Comparison of ENCODE assay signal across 8 cellular contexts in the genomic region with DNA sequence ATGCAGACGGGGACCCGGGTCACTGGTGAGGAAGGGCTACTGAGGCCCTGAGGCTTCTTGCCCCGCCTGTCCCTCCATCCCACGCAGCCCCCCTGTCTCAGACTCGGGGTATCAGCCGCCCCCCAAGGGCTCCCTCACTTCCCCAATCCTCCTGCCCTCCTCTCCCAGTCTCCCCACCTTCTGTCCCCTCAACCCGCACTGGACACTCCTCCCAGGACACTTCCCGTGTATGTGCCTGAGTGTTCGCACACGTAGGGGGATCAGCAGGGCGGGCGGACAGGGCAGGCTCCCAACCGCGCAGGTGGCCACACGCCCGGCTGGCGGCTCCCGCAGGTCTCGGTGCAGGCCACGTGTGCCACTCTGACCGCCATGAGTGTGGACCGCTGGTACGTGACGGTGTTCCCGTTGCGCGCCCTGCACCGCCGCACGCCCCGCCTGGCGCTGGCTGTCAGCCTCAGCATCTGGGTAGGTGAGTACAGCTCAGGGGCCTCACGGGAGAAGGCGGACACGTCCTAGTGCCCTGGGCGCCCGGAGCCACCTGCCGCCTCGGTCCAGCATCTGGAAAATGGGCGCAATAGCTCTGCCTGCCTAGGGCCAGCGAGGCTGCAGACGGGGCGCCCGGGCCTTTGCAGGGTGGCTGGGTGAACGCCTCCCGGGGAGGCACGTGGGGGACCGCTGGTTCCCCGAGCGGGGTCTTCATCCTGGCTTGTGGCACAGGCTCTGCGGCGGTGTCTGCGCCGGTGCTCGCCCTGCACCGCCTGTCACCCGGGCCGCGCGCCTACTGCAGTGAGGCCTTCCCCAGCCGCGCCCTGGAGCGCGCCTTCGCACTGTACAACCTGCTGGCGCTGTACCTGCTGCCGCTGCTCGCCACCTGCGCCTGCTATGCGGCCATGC. TPM values are rescaled to one million over a fixed set of nuclear protein-coding genes. Genes with fewer than 3 reads are reported as not detected.
DNase-seq lines count a peak whose midpoint lies in the region; ATAC-seq, FAIRE-seq and TF ChIP-seq lines count a peak whose summit lies in the region.

No MANE protein-coding gene starts in this region.

- no peak overlapping the region for H4K12ac ChIP-seq in trophoblast cell (ENCODE audit: low read depth, low read length)

- TF ChIP-seq CTCF in GM13977 (IDR thresholded peaks at IDR 0.05; ENCODE audit: extremely low read depth, insufficient read depth, missing control alignments): no peak
- TF ChIP-seq CTCF in D721Med (IDR thresholded peaks at IDR 0.05; ENCODE audit: insufficient read depth, missing control alignments): no peak

- H2AK5ac ChIP-seq in trophoblast cell (ENCODE audit: low read length): no peak overlapping the region

- no CpG with 5 or more reads among the region's 70 CpGs for WGBS in trophoblast cell (ENCODE audit: extremely low coverage, insufficient coverage, insufficient read length)

- no peak overlapping the region for H4K91ac ChIP-seq in trophoblast cell (ENCODE audit: low read depth, low read length)

- peaks cover 40% of the 10 kb centered on the region for H3K27me3 ChIP-seq in trophoblast cell (ENCODE audit: insufficient read depth, low read length)

- H3K14ac ChIP-seq in trophoblast cell (ENCODE audit: low read length): no peak overlapping the region

- H3K4me3 ChIP-seq in trophoblast cell (ENCODE audit: low read depth, low read length): no peak overlapping the region

- peak overlapping the region; percentile 54 for H3K4me2 ChIP-seq in trophoblast cell (ENCODE audit: low read length)

- H3K79me1 ChIP-seq in trophoblast cell (ENCODE audit: low read length): peaks cover 14% of the 10 kb centered on the region

- H3K18ac ChIP-seq in trophoblast cell (ENCODE audit: low read length): no peak overlapping the region

- peaks cover 18 to 30% of the 10 kb centered on the region in 2 experiments for H3K4me1 ChIP-seq in trophoblast cell (ENCODE audit: control insufficient read depth in 1 of 2, insufficient read depth in 2 of 2, low read length in 2 of 2)

- no peak overlapping the region for H2BK5ac ChIP-seq in trophoblast cell (ENCODE audit: low read depth, low read length, poor library complexity)

- no peak for FAIRE-seq in D721Med (lab: Jason Lieb, UNC)

- H2BK120ac ChIP-seq in trophoblast cell (ENCODE audit: insufficient read depth, low read length, poor library complexity): no peak overlapping the region

- H3K36me3 ChIP-seq in trophoblast cell (ENCODE audit: control insufficient read depth in 1 of 2, insufficient read depth in 2 of 2, low read length in 2 of 2): no peaks in the 10 kb centered on the region

- H2AFZ ChIP-seq in trophoblast cell (ENCODE audit: insufficient read depth, low read length, poor library complexity): no peak overlapping the region

- ATAC-seq in activated naive CD4-positive, alpha-beta T cell treated with anti-CD3 and anti-CD28 coated beads, Interleukin-2, amount 50 U/mL, for 72 hours: peak; percentile 31 to 51
- no peak for ATAC-seq in GM19467 (IDR thresholded peaks at IDR 0.05; ENCODE audit: unreplicated experiment)
- no peak for ATAC-seq in GM18873 (IDR thresholded peaks at IDR 0.05; ENCODE audit: low FRiP score, unreplicated experiment)

- H3K9me3 ChIP-seq in trophoblast cell (ENCODE audit: insufficient read depth, low read depth, low read length): peaks cover 13% of the 10 kb centered on the region

- H4K8ac ChIP-seq in trophoblast cell (ENCODE audit: low read depth, low read length): no peak overlapping the region

- no peak overlapping the region for H3K23ac ChIP-seq in trophoblast cell (ENCODE audit: low read length)

- no peaks in the 10 kb centered on the region for H3K9me3 Mint-ChIP-seq in activated naive CD4-positive, alpha-beta T cell treated with anti-CD3 and anti-CD28 coated beads, Interleukin-2, amount 50 U/mL, for 72 hours

- H3K27ac ChIP-seq in trophoblast cell (ENCODE audit: low read depth, low read length): no peak overlapping the region

- no peak overlapping the region for H2BK12ac ChIP-seq in trophoblast cell (ENCODE audit: low read length)

- no peak overlapping the region for H3K9ac ChIP-seq in trophoblast cell (ENCODE audit: low read length)

- in situ Hi-C loops in GM13977 (cut with MboI; ENCODE audit: low pct_unique_long_range_greater_than_20kb, low sequenced_read_pairs, unreplicated experiment): loop anchor here (5.0 to 10.0 kb wide), 2 partner anchors 55 to 63 kb away; a partner anchor contains a TSS

- peak; percentile 59 for DNase-seq in GM13977 (ENCODE audit: low spot score)
- DNase-seq in NCI-H345 treated with DMSO at 0.1 percent for 48 hours (lab: John Stamatoyannopoulos, UW; ENCODE audit: unreplicated experiment): peak; percentile 60
- peak in 1 of 2 donors; percentile 70 for DNase-seq in activated naive CD4-positive, alpha-beta T cell treated with anti-CD3 and anti-CD28 coated beads, Interleukin-2, amount 50 U/mL, for 72 hours (ENCODE audit: low spot score in 2 of 2)
- peak; percentile 87 to 92 for DNase-seq in trophoblast cell
- no peak for DNase-seq in D721Med (ENCODE audit: insufficient read length, low spot score)
- DNase-seq in NCI-H524 treated with DMSO at 0.1 percent for 48 hours (lab: John Stamatoyannopoulos, UW): no peak

- peaks cover 2% of the 10 kb centered on the region for H3K79me2 ChIP-seq in trophoblast cell (ENCODE audit: control insufficient read depth, insufficient read depth, low read length, poor library complexity)

- peaks cover 0 to 16% of the 10 kb centered on the region in 2 donors for H3K36me3 Mint-ChIP-seq in activated naive CD4-positive, alpha-beta T cell treated with anti-CD3 and anti-CD28 coated beads, Interleukin-2, amount 50 U/mL, for 72 hours

- H3K4ac ChIP-seq in trophoblast cell (ENCODE audit: low read depth, low read length): no peak overlapping the region

- no peak overlapping the region for H3K27ac Mint-ChIP-seq in activated naive CD4-positive, alpha-beta T cell treated with anti-CD3 and anti-CD28 coated beads, Interleukin-2, amount 50 U/mL, for 72 hours

RNA-seq across cellular contexts. Expression of a gene that starts 2.3 kb away (rescaled TPM):
- total RNA-seq in activated naive CD4-positive, alpha-beta T cell treated with anti-CD3 and anti-CD28 coated beads, Interleukin-2, amount 50 U/mL, for 72 hours: 10 to 100 TPM; 10.9 to 32.4 TPM
- polyA plus RNA-seq in trophoblast cell (2013): 0.10 and 0.14 TPM in 2 replicates

RNA-seq across cellular contexts. Expression of a gene that starts 6.4 kb away (rescaled TPM):
- 100 to 1,000 TPM in 1 of 2 donors, 10 to 100 TPM in 1; 98.3 to 102 TPM for total RNA-seq in activated naive CD4-positive, alpha-beta T cell treated with anti-CD3 and anti-CD28 coated beads, Interleukin-2, amount 50 U/mL, for 72 hours
- 51.5 and 52.5 TPM in 2 replicates for polyA plus RNA-seq in trophoblast cell (2013)

RNA-seq across cellular contexts. Expression of a gene that starts 6.4 kb away (rescaled TPM):
- total RNA-seq in activated naive CD4-positive, alpha-beta T cell treated with anti-CD3 and anti-CD28 coated beads, Interleukin-2, amount 50 U/mL, for 72 hours: 10 to 100 TPM; 22.4 to 35.7 TPM
- polyA plus RNA-seq in trophoblast cell (2013): 445 and 449 TPM in 2 replicates

RNA-seq across cellular contexts. Expression of a gene that starts 26.1 kb away (rescaled TPM):
- total RNA-seq in activated naive CD4-positive, alpha-beta T cell treated with anti-CD3 and anti-CD28 coated beads, Interleukin-2, amount 50 U/mL, for 72 hours: not detected
- polyA plus RNA-seq in trophoblast cell (2013): not detected in 2 replicates

RNA-seq across cellular contexts. Expression of a gene that starts 26.4 kb away (rescaled TPM):
- 10 to 100 TPM; 42.0 to 61.8 TPM for total RNA-seq in activated naive CD4-positive, alpha-beta T cell treated with anti-CD3 and anti-CD28 coated beads, Interleukin-2, amount 50 U/mL, for 72 hours
- 24.8 and 25.9 TPM in 2 replicates for polyA plus RNA-seq in trophoblast cell (2013)

Comparison
In these comparisons a context has a peak if more than half of its experiments do, and no peak if none do; other contexts are left out.
1. DNase-seq: peak in GM13977 (single experiment), NCI-H345 treated with DMSO at 0.1 percent for 48 hours (single experiment) and trophoblast cell (2 of 2); none in D721Med (single experiment) and NCI-H524 treated with DMSO at 0.1 percent for 48 hours (single experiment).
2. ATAC-seq: peak in activated naive CD4-positive, alpha-beta T cell treated with anti-CD3 and anti-CD28 coated beads, Interleukin-2, amount 50 U/mL, for 72 hours (2 of 2); none in GM19467 (single experiment) and GM18873 (single experiment).